Comparison of ENCODE assay signal across 17 cellular contexts in genomic region chr6:142911395-142911794, GRCh38.
"Had no signal": no experiment of that assay in that cellular context is flagged by ENCODE, and none has a peak within 500 bp of the region (broad histone marks: within the 10 kb centered on the region; RNA-seq: fewer than 3 reads in every experiment).

No MANE protein-coding gene starts in this region.

- ATAC-seq: activated naive CD4-positive, alpha-beta T cell treated with anti-CD3 and anti-CD28 coated beads, Interleukin-2, amount 50 U/mL, for 72 hours; body of pancreas; foreskin keratinocyte; lower lobe of right lung; stimulated activated memory B cell treated with anti-CD40 and anti-IgM and Interleukin-4, amounts not matched to agents 10 μg/mL and 1 μg/mL and 100 μg/mL, for 72 hours; upper lobe of right lung had no signal

- H3K9me3 Mint-ChIP-seq: activated naive CD4-positive, alpha-beta T cell treated with anti-CD3 and anti-CD28 coated beads, Interleukin-2, amount 50 U/mL, for 72 hours; stimulated activated memory B cell treated with anti-CD40 and anti-IgM and Interleukin-4, amounts not matched to agents 10 μg/mL and 1 μg/mL and 100 μg/mL, for 72 hours had no signal

- DNase-seq: activated CD4-positive, CD25-positive, alpha-beta regulatory T cell; body of pancreas; caudate nucleus; dorsolateral prefrontal cortex; endodermal cell; foreskin keratinocyte; glutamatergic neuron; hippocampal formation; islet precursor cell; lower lobe of right lung; occipital lobe; retina; spleen; stimulated activated CD4-positive, alpha-beta T cell treated with anti-CD3 and anti-CD28 coated beads, Interleukin-4, amount 100 ng/mL, for 4 hours; upper lobe of right lung had no signal

- H3K27me3 Mint-ChIP-seq: stimulated activated memory B cell treated with anti-CD40 and anti-IgM and Interleukin-4, amounts not matched to agents 10 μg/mL and 1 μg/mL and 100 μg/mL, for 72 hours had no signal

- H3K4me3 Mint-ChIP-seq: endodermal cell; stimulated activated memory B cell treated with anti-CD40 and anti-IgM and Interleukin-4, amounts not matched to agents 10 μg/mL and 1 μg/mL and 100 μg/mL, for 72 hours had no signal

- H3K27ac Mint-ChIP-seq: endodermal cell had no signal
